ENCODE assay signal across 31 cellular contexts in the genomic region with DNA sequence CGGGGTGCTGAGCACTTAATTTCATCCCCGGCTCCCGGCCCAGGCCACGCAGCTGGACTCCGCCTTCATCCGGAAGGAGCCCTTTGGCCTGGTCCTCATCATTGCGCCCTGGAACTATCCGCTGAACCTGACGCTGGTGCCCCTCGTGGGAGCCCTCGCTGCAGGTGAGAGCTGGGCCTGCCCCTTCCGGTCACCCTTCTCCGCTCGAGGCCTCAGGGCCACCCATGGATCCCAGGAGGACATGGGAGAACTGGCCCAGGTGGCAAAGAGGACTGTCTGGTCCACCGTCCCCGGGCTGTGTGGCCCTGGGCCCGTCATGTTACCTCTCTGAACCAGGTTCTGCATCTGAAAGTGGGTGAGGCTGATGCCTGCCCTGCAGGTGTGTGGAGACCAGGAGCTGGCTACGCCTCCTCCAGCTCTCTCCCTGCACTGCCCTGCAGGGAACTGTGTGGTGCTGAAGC. TPM values are rescaled to one million over a fixed set of nuclear protein-coding genes. Genes with fewer than 3 reads are reported as not detected.
"Had no signal": no experiment of that assay in that cellular context is flagged by ENCODE, and none has a peak within 500 bp of the region (broad histone marks: within the 10 kb centered on the region; RNA-seq: fewer than 3 reads in every experiment).

No MANE protein-coding gene starts in this region.

- H3K36me3 ChIP-seq: colonic mucosa, heart left ventricle, ovary had no signal

- H3K27me3 ChIP-seq: colonic mucosa, esophagus muscularis mucosa, foreskin keratinocyte, gastroesophageal sphincter, heart left ventricle, hepatocyte, left lung, ovary, spleen, testis, tibial artery had no signal

- DNase-seq: colonic mucosa; effector CD8-positive, alpha-beta T cell; endodermal cell; foreskin keratinocyte; heart left ventricle; left cardiac atrium; mesendoderm; midbrain; naive thymus-derived CD4-positive, alpha-beta T cell; occipital lobe; ovary; posterior cingulate gyrus; psoas muscle; right cardiac atrium; spleen; stimulated activated CD4-positive, alpha-beta T cell treated with anti-CD3 and anti-CD28 coated beads, Interleukin-4, amount 100 ng/mL, for 4 hours; stimulated activated naive CD8-positive, alpha-beta T cell treated with anti-CD3 and anti-CD28 coated beads, Interleukin-15, Interleukin-2, amounts not matched to agents 100 U/mL and 50 U/mL, for 24 hours; substantia nigra; testis; tibial artery had no signal

- ATAC-seq: foreskin keratinocyte; gastroesophageal sphincter; heart left ventricle; left cardiac atrium; left lung; naive thymus-derived CD4-positive, alpha-beta T cell; psoas muscle; right cardiac atrium; stimulated activated memory B cell treated with anti-CD40 and anti-IgM and Interleukin-4, amounts not matched to agents 10 μg/mL and 1 μg/mL and 100 μg/mL, for 72 hours; stimulated activated naive CD8-positive, alpha-beta T cell treated with anti-CD3 and anti-CD28 coated beads, Interleukin-15, Interleukin-2, amounts not matched to agents 100 U/mL and 50 U/mL, for 24 hours had no signal

- H3K36me3 Mint-ChIP-seq: naive thymus-derived CD4-positive, alpha-beta T cell; stimulated activated memory B cell treated with anti-CD40 and anti-IgM and Interleukin-4, amounts not matched to agents 10 μg/mL and 1 μg/mL and 100 μg/mL, for 72 hours; type B pancreatic cell had no signal

- H3K9me3 Mint-ChIP-seq: dendritic cell treated with granulocyte-macrophage colony-stimulating factor and Interleukin-4, amounts not matched to agents 40 ng/mL and 50 ng/mL, for 4 days; endodermal cell; naive thymus-derived CD4-positive, alpha-beta T cell; nephron; stimulated activated memory B cell treated with anti-CD40 and anti-IgM and Interleukin-4, amounts not matched to agents 10 μg/mL and 1 μg/mL and 100 μg/mL, for 72 hours; type B pancreatic cell had no signal

- H3K9me3 ChIP-seq: colonic mucosa, esophagus muscularis mucosa, gastroesophageal sphincter, heart left ventricle, left lung, ovary, psoas muscle, spleen, testis, tibial artery had no signal

- H3K4me2 ChIP-seq: hepatocyte had no signal

- H3K4me3 ChIP-seq: colonic mucosa, esophagus muscularis mucosa, gastroesophageal sphincter, heart left ventricle, hepatocyte, left lung, ovary, psoas muscle, skin epidermis, spleen, testis, tibial artery had no signal

- H3K4me1 ChIP-seq: psoas muscle had no signal

- H3K4me3 Mint-ChIP-seq: dendritic cell treated with granulocyte-macrophage colony-stimulating factor and Interleukin-4, amounts not matched to agents 40 ng/mL and 50 ng/mL, for 4 days; endodermal cell; naive thymus-derived CD4-positive, alpha-beta T cell; nephron; stimulated activated memory B cell treated with anti-CD40 and anti-IgM and Interleukin-4, amounts not matched to agents 10 μg/mL and 1 μg/mL and 100 μg/mL, for 72 hours; type B pancreatic cell had no signal

- H2AFZ ChIP-seq: hepatocyte had no signal

- FAIRE-seq: islet of Langerhans had no signal

- H3K27ac ChIP-seq: colonic mucosa, epithelial cell of prostate, esophagus muscularis mucosa, foreskin keratinocyte, gastroesophageal sphincter, heart left ventricle, hepatocyte, left lung, ovary, psoas muscle, skin epidermis, spleen, testis, tibial artery had no signal

- H3K27me3 Mint-ChIP-seq: dendritic cell treated with granulocyte-macrophage colony-stimulating factor and Interleukin-4, amounts not matched to agents 40 ng/mL and 50 ng/mL, for 4 days; type B pancreatic cell had no signal

- H3K27ac Mint-ChIP-seq: dendritic cell treated with granulocyte-macrophage colony-stimulating factor and Interleukin-4, amounts not matched to agents 40 ng/mL and 50 ng/mL, for 4 days; stimulated activated memory B cell treated with anti-CD40 and anti-IgM and Interleukin-4, amounts not matched to agents 10 μg/mL and 1 μg/mL and 100 μg/mL, for 72 hours had no signal

RNA-seq across cellular contexts. Expression of a gene that starts 8.6 kb away (rescaled TPM):
- total RNA-seq: foreskin keratinocyte had no signal
